Comparison of ENCODE assay signal across 14 cellular contexts in genomic region chr1:28744184-28744583, GRCh38. TPM values are rescaled to one million over a fixed set of nuclear protein-coding genes. Genes with fewer than 3 reads are reported as not detected.
DNase-seq lines count a peak whose midpoint lies in the region; ATAC-seq and TF ChIP-seq lines count a peak whose summit lies in the region.
"Had no signal": no experiment of that assay in that cellular context is flagged by ENCODE, and none has a peak within 500 bp of the region (broad histone marks: within the 10 kb centered on the region; RNA-seq: fewer than 3 reads in every experiment).

No MANE protein-coding gene starts in this region.

- CTCF ChIA-PET in activated CD4-positive, alpha-beta T cell treated with anti-CD3 and anti-CD28 coated beads for 36 hours (lab: Charles Lee): no interaction called here
- CTCF ChIA-PET in OCI-LY7 (lab: Charles Lee; ENCODE audit: unreplicated experiment): no interaction called here

- H3K4me1 Mint-ChIP-seq in activated CD4-positive, alpha-beta T cell treated with anti-CD3 and anti-CD28 coated beads for 36 hours: peaks cover 75% of the 10 kb centered on the region

- H3K9me2 ChIP-seq in OCI-LY7 (ENCODE audit: insufficient read depth, low read length): no peaks in the 10 kb centered on the region

- DNase-seq in activated CD4-positive, alpha-beta T cell treated with anti-CD3 and anti-CD28 coated beads for 36 hours: no peak
- DNase-seq in activated CD4-positive, alpha-beta T cell treated with anti-CD3 and anti-CD28 coated beads, Interleukin-2, amount 50 U/mL, for 4 hours: no peak
- DNase-seq in OCI-LY7 (ENCODE audit: low spot score) (no peak), dorsolateral prefrontal cortex (no peak), trophoblast cell (no peak), body of pancreas (no peak), BE2C (no peak)
- DNase-seq: amniotic stem cell; effector memory CD4-positive, alpha-beta T cell; heart left ventricle; mesenchymal stem cell; NCI-H1436 treated with DMSO at 0.1 percent for 48 hours had no signal

- no peak overlapping the region for H4K8ac ChIP-seq in trophoblast cell (ENCODE audit: low read depth, low read length)

- no peaks in the 10 kb centered on the region for H3K27me3 Mint-ChIP-seq in activated CD4-positive, alpha-beta T cell treated with anti-CD3 and anti-CD28 coated beads for 36 hours

- H3K4me3 ChIP-seq in OCI-LY7 (ENCODE audit: low read depth, low read length, poor library complexity, severe bottlenecking) (peak overlapping the region; percentile 24), dorsolateral prefrontal cortex (peak overlapping the region in 33 of 59 donors; percentile 0 to 45 (median 21)), trophoblast cell (ENCODE audit: low read depth, low read length) (no peak overlapping the region), body of pancreas (no peak overlapping the region), BE2C (ENCODE audit: low read depth, low read length) (no peak overlapping the region)
- H3K4me3 ChIP-seq: heart left ventricle, thoracic aorta had no signal

- H3K23ac ChIP-seq in trophoblast cell (ENCODE audit: low read length): no peak overlapping the region

- no peak for TF ChIP-seq POLR2A in body of pancreas (IDR thresholded peaks at IDR 0.05)

- H3K27ac ChIP-seq in OCI-LY7 (ENCODE audit: low read depth, low read length, poor library complexity, severe bottlenecking) (no peak overlapping the region), dorsolateral prefrontal cortex (no peak overlapping the region), trophoblast cell (ENCODE audit: low read depth, low read length) (no peak overlapping the region), body of pancreas (no peak overlapping the region)
- H3K27ac ChIP-seq: heart left ventricle, thoracic aorta had no signal

- peak; percentile 80 for ATAC-seq in activated CD4-positive, alpha-beta T cell treated with anti-CD3 and anti-CD28 coated beads for 36 hours
- ATAC-seq in body of pancreas (no peak), GM21360 (IDR thresholded peaks at IDR 0.05; ENCODE audit: unreplicated experiment) (no peak)
- ATAC-seq: heart left ventricle had no signal

- H3K27ac Mint-ChIP-seq in activated CD4-positive, alpha-beta T cell treated with anti-CD3 and anti-CD28 coated beads for 36 hours: peak overlapping the region; percentile 48

- no peak overlapping the region for H3K9ac ChIP-seq in trophoblast cell (ENCODE audit: low read length)

- H3K4me3 Mint-ChIP-seq in activated CD4-positive, alpha-beta T cell treated with anti-CD3 and anti-CD28 coated beads for 36 hours: peak overlapping the region; percentile 35

- H3K79me2 ChIP-seq in OCI-LY7 (ENCODE audit: insufficient read depth, low read depth, low read length) (peaks cover 100% of the 10 kb centered on the region), trophoblast cell (ENCODE audit: control insufficient read depth, insufficient read depth, low read length, poor library complexity) (peaks cover 32% of the 10 kb centered on the region)

- no TSS peak for BruUV-seq in OCI-LY7 (replicated peaks; lab: Mats Ljungman, UMichigan)

- POLR2A ChIA-PET in activated CD4-positive, alpha-beta T cell treated with anti-CD3 and anti-CD28 coated beads for 36 hours (lab: Charles Lee): no interaction called here
- POLR2A ChIA-PET in OCI-LY7 (lab: Charles Lee): no interaction called here

- H3K9me3 ChIP-seq in OCI-LY7 (ENCODE audit: low read length): no peaks in the 10 kb centered on the region
- H3K9me3 ChIP-seq in trophoblast cell (ENCODE audit: insufficient read depth, low read depth, low read length): no peaks in the 10 kb centered on the region
- no peaks in the 10 kb centered on the region for H3K9me3 ChIP-seq in body of pancreas
- no peaks in the 10 kb centered on the region for H3K9me3 ChIP-seq in BE2C
- H3K9me3 ChIP-seq: heart left ventricle, thoracic aorta had no signal

- H2BK12ac ChIP-seq in trophoblast cell (ENCODE audit: low read length): no peak overlapping the region

- no peak overlapping the region for H3K14ac ChIP-seq in trophoblast cell (ENCODE audit: low read length)

- no peak overlapping the region for H2AK5ac ChIP-seq in trophoblast cell (ENCODE audit: low read length)

- no peak overlapping the region for H4K12ac ChIP-seq in trophoblast cell (ENCODE audit: low read depth, low read length)

- H3K79me1 ChIP-seq in trophoblast cell (ENCODE audit: low read length): no peaks in the 10 kb centered on the region

- peaks cover 46% of the 10 kb centered on the region for H4K20me1 ChIP-seq in OCI-LY7 (ENCODE audit: insufficient read depth, low read length)

- no peak overlapping the region for H2AFZ ChIP-seq in OCI-LY7 (ENCODE audit: low read length)
- H2AFZ ChIP-seq in trophoblast cell (ENCODE audit: insufficient read depth, low read length, poor library complexity): no peak overlapping the region

- H3K4me2 ChIP-seq in OCI-LY7 (ENCODE audit: low read length) (peak overlapping the region; percentile 9; the same call in 1 of the 2 replicates), trophoblast cell (ENCODE audit: low read length) (no peak overlapping the region)

- peaks cover 74% of the 10 kb centered on the region for H3K36me3 Mint-ChIP-seq in activated CD4-positive, alpha-beta T cell treated with anti-CD3 and anti-CD28 coated beads for 36 hours (ENCODE audit: low read depth)

- peak overlapping the region; percentile 52 for H3K4ac ChIP-seq in trophoblast cell (ENCODE audit: low read depth, low read length)

- no peaks in the 10 kb centered on the region for H3K27me3 ChIP-seq in dorsolateral prefrontal cortex
- no peaks in the 10 kb centered on the region for H3K27me3 ChIP-seq in trophoblast cell (ENCODE audit: insufficient read depth, low read length)
- H3K27me3 ChIP-seq in body of pancreas: no peaks in the 10 kb centered on the region
- no peaks in the 10 kb centered on the region for H3K27me3 ChIP-seq in BE2C
- H3K27me3 ChIP-seq: heart left ventricle had no signal

- H4K91ac ChIP-seq in trophoblast cell (ENCODE audit: low read depth, low read length): no peak overlapping the region

- H3K36me3 ChIP-seq in OCI-LY7 (ENCODE audit: insufficient read depth, low read length): peaks cover 100% of the 10 kb centered on the region
- H3K36me3 ChIP-seq in trophoblast cell (ENCODE audit: control insufficient read depth in 1 of 2, insufficient read depth in 2 of 2, low read length in 2 of 2): peaks cover 42 to 56% of the 10 kb centered on the region in 2 experiments
- peaks cover 0 to 17% of the 10 kb centered on the region in 2 donors for H3K36me3 ChIP-seq in body of pancreas (replicated peaks in 1 of 2; ENCODE audit: insufficient read depth in 1 of 2, low read depth in 2 of 2)
- peaks cover 74% of the 10 kb centered on the region for H3K36me3 ChIP-seq in BE2C

- H2BK120ac ChIP-seq in trophoblast cell (ENCODE audit: insufficient read depth, low read length, poor library complexity): no peak overlapping the region

- intact Hi-C loops in activated CD4-positive, alpha-beta T cell treated with anti-CD3 and anti-CD28 coated beads for 36 hours (cut with DNase I, micrococcal nuclease): no loop called here
- intact Hi-C loops in OCI-LY7 (cut with micrococcal nuclease; ENCODE audit: unreplicated experiment): no loop called here
- intact Hi-C loops in dorsolateral prefrontal cortex (cut with DNase I): no loop called here
- intact Hi-C loops in body of pancreas (cut with DNase I): no loop called here

- no peak overlapping the region for H2BK5ac ChIP-seq in trophoblast cell (ENCODE audit: low read depth, low read length, poor library complexity)

- H3K9me3 Mint-ChIP-seq in activated CD4-positive, alpha-beta T cell treated with anti-CD3 and anti-CD28 coated beads for 36 hours (ENCODE audit: low read depth): no peaks in the 10 kb centered on the region

- WGBS in trophoblast cell (ENCODE audit: extremely low coverage, insufficient coverage, insufficient read length): no CpG with 5 or more reads among the region's 4 CpGs
- WGBS in body of pancreas, 2 donors: 66 to 77% methylated on average over 4 of the region's 4 CpGs

- no peak overlapping the region for H3K18ac ChIP-seq in trophoblast cell (ENCODE audit: low read length)

- H3K4me1 ChIP-seq in OCI-LY7 (ENCODE audit: insufficient read depth, low read length, poor library complexity, severe bottlenecking) (peaks cover 52% of the 10 kb centered on the region), trophoblast cell (ENCODE audit: control insufficient read depth in 1 of 2, insufficient read depth in 2 of 2, low read length in 2 of 2) (peaks cover 0 to 2% of the 10 kb centered on the region in 2 experiments), body of pancreas (peaks cover 74% of the 10 kb centered on the region), BE2C (no peaks in the 10 kb centered on the region)

- TF ChIP-seq CTCF in OCI-LY7 (conservative IDR thresholded peaks at IDR 0.05; ENCODE audit: low read length): no peak
- no peak for TF ChIP-seq CTCF in dorsolateral prefrontal cortex (IDR thresholded peaks at IDR 0.05 in 54 of 56, conservative IDR thresholded peaks at IDR 0.05 in 2 of 56; ENCODE audit: low read depth in 1 of 56, partially characterized antibody in 56 of 56)
- no peak for TF ChIP-seq CTCF in body of pancreas (IDR thresholded peaks at IDR 0.05)
- no peak for TF ChIP-seq CTCF in BE2C (IDR thresholded peaks at IDR 0.05; ENCODE audit: low read depth, low read length)

RNA-seq across cellular contexts. Expression of gene YTHDF2, which starts 7.4 kb away (rescaled TPM):
- total RNA-seq in activated CD4-positive, alpha-beta T cell treated with anti-CD3 and anti-CD28 coated beads for 36 hours: 10 to 100 TPM; 74.8 to 98.7 TPM
- total RNA-seq in OCI-LY7 (2014; rRNA removed; shearing (Covaris generic)): 46.6 and 57.9 TPM in 2 replicates
- 82.6 and 83.6 TPM in 2 replicates for total RNA-seq in OCI-LY7 (2022)
- 10 to 100 TPM; 23.5 to 67.2 (median 47.9) TPM for total RNA-seq in dorsolateral prefrontal cortex
- 150 and 158 TPM in 2 replicates for polyA plus RNA-seq in trophoblast cell (2013)
- total RNA-seq in body of pancreas: 10 to 100 TPM; 20.2 to 28.7 TPM
- polyA plus RNA-seq in BE2C (2012; ENCODE audit: insufficient read depth, insufficient read length, low read depth): 107 TPM

Comparison
In these comparisons a context has a peak if more than half of its experiments do, and no peak if none do; other contexts are left out.
1. H3K4me3 ChIP-seq: peak in OCI-LY7 (single experiment) and dorsolateral prefrontal cortex (33 of 59); none in trophoblast cell (single experiment), body of pancreas (0 of 2) and BE2C (single experiment).